In genomic region chr7:24907311-24907886, GRCh38 we compare ENCODE assay signal across 7 cellular contexts.
A peak's percentile ranks its signal among the peaks of the same experiment; 100 is the strongest.
DNase-seq lines count a peak whose midpoint lies in the region; ATAC-seq and TF ChIP-seq lines count a peak whose summit lies in the region.

No MANE protein-coding gene starts in this region.

- H3K27ac ChIP-seq in hepatocyte: peak overlapping the region; percentile 15
- H3K27ac ChIP-seq in left ventricle myocardium inferior (replicated peaks): no peak overlapping the region

- ATAC-seq in GM19023 (IDR thresholded peaks at IDR 0.05; ENCODE audit: unreplicated experiment): peak; percentile 58
- peak; percentile 69 for ATAC-seq in HG02884 (IDR thresholded peaks at IDR 0.05; ENCODE audit: unreplicated experiment)
- ATAC-seq in T-cell (replicated peaks in 1 of 4): peak; percentile 65 to 87 (median 84)

- no peaks in the 10 kb centered on the region for H4K20me1 ChIP-seq in hepatocyte (ENCODE audit: insufficient read depth, poor library complexity, severe bottlenecking)

- H3K27me3 Mint-ChIP-seq in T-cell: no peaks in the 10 kb centered on the region

- H3K9me3 ChIP-seq in hepatocyte (ENCODE audit: low read depth) (no peaks in the 10 kb centered on the region), left ventricle myocardium inferior (replicated peaks) (no peaks in the 10 kb centered on the region)

- TF ChIP-seq CTCF in hepatocyte (IDR thresholded peaks at IDR 0.05; ENCODE audit: poor library complexity) (no peak), left ventricle myocardium inferior (IDR thresholded peaks at IDR 0.05; ENCODE audit: borderline replicate concordance) (no peak)

- intact Hi-C loops in left ventricle myocardium inferior (cut with micrococcal nuclease): no loop called here

- H3K9me3 Mint-ChIP-seq in T-cell: no peaks in the 10 kb centered on the region

- no peak overlapping the region for H3K4me3 Mint-ChIP-seq in T-cell

- H3K4me3 ChIP-seq in hepatocyte: no peak overlapping the region
- no peak overlapping the region for H3K4me3 ChIP-seq in left ventricle myocardium inferior

- H3K4me2 ChIP-seq in hepatocyte: no peak overlapping the region

- H3K36me3 ChIP-seq in hepatocyte (replicated peaks; ENCODE audit: insufficient read depth, low read depth) (no peaks in the 10 kb centered on the region), left ventricle myocardium inferior (no peaks in the 10 kb centered on the region)

- POLR2A ChIA-PET in T-cell (lab: Charles Lee): no interaction called here

- H2AFZ ChIP-seq in hepatocyte: no peak overlapping the region

- no peaks in the 10 kb centered on the region for H3K9me2 ChIP-seq in hepatocyte (replicated peaks; ENCODE audit: insufficient read depth)

- peaks cover 19% of the 10 kb centered on the region for H3K79me2 ChIP-seq in hepatocyte

- WGBS in hepatocyte (ENCODE audit: low lambda C conversion rate, missing lambda C conversion rate): 82% methylated on average over 7 of the region's 7 CpGs

- H3K27me3 ChIP-seq in hepatocyte (no peaks in the 10 kb centered on the region), left ventricle myocardium inferior (ENCODE audit: low read depth) (no peaks in the 10 kb centered on the region)

- H3K36me3 Mint-ChIP-seq in T-cell: peaks cover 8% of the 10 kb centered on the region

- H3K27ac Mint-ChIP-seq in T-cell: no peak overlapping the region

- peaks cover 37 to 40% (median 39%) of the 10 kb centered on the region in 3 donors for H3K4me1 Mint-ChIP-seq in T-cell

- CTCF ChIA-PET in T-cell (lab: Charles Lee): no interaction called here

- H3K4me1 ChIP-seq in hepatocyte (ENCODE audit: insufficient read depth) (peaks cover 4% of the 10 kb centered on the region), left ventricle myocardium inferior (peaks cover 59% of the 10 kb centered on the region)

- DNase-seq in T-cell: peak in 1 of 34 experiments; percentile 32
- no peak for DNase-seq in hepatocyte (ENCODE audit: low spot score)
- no peak for DNase-seq in C1 segment of cervical spinal cord (lab: John Stamatoyannopoulos, UW)
- no peak for DNase-seq in left ventricle myocardium inferior
- no peak for DNase-seq in putamen (ENCODE audit: low spot score)
